Comparison of ENCODE assay signal across 1 cellular context in the genomic region with DNA sequence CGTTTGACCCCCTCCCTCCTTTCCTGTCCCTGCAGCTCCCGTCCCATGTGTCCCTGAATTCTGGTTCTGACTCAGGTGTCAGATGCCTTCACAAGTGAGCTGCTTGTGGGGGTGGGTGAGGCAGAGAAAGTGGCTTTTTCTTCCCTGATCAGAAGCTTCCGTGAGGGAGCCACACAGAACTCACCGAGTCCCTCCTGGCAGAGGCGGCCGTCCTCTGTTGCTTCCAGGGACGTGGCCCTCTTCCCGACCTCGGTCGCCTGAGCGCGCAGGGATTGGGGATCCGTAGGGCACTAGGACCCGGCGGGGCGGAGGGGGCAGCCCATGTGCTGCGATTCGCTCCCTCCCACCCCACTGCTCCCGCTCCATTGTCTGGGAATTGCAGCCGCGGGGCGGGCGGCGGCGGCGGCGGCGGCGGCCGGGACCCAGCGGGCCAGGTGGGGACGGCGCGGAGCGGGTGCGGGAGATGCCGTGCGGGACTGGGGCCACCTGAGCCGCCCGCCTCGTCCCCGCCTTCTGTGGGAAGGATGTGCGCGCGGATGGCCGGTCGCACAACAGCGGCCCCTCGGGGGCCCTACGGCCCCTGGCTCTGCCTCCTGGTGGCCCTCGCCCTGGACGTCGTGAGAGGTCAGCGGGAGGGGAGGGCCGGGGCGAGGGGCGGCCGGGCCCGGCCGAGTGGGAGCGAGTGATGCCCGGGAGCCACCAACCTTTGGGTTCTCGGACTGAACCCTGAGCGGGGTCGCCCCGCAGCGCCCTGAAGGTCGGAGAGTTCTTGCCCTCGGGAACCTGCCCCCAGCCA.
TF ChIP-seq lines count a peak whose summit lies in the region.

A gene with protein sequence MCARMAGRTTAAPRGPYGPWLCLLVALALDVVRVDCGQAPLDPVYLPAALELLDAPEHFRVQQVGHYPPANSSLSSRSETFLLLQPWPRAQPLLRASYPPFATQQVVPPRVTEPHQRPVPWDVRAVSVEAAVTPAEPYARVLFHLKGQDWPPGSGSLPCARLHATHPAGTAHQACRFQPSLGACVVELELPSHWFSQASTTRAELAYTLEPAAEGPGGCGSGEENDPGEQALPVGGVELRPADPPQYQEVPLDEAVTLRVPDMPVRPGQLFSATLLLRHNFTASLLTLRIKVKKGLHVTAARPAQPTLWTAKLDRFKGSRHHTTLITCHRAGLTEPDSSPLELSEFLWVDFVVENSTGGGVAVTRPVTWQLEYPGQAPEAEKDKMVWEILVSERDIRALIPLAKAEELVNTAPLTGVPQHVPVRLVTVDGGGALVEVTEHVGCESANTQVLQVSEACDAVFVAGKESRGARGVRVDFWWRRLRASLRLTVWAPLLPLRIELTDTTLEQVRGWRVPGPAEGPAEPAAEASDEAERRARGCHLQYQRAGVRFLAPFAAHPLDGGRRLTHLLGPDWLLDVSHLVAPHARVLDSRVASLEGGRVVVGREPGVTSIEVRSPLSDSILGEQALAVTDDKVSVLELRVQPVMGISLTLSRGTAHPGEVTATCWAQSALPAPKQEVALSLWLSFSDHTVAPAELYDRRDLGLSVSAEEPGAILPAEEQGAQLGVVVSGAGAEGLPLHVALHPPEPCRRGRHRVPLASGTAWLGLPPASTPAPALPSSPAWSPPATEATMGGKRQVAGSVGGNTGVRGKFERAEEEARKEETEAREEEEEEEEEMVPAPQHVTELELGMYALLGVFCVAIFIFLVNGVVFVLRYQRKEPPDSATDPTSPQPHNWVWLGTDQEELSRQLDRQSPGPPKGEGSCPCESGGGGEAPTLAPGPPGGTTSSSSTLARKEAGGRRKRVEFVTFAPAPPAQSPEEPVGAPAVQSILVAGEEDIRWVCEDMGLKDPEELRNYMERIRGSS (plus strand): TSS at position 351 of the 796 bp plus-strand sequence. CDS start 174 bp downstream, at position 525.

TF ChIP-seq in HepG2, 621 proteins besides CTCF, POLR2A, EP300 and RAD21 (continued from another document):
- TF ChIP-seq, protein P1, sequence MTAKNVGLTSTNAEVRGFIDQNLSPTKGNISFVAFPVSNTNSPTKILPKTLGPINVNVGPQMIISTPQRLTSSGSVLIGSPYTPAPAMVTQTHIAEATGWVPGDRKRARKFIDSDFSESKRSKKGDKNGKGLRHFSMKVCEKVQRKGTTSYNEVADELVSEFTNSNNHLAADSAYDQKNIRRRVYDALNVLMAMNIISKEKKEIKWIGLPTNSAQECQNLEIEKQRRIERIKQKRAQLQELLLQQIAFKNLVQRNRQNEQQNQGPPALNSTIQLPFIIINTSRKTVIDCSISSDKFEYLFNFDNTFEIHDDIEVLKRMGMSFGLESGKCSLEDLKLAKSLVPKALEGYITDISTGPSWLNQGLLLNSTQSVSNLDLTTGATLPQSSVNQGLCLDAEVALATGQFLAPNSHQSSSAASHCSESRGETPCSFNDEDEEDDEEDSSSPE (CRISPR knock-in tag; IDR thresholded peaks at IDR 0.05), result peak; percentile 84
- TF ChIP-seq HIVEP1 (CRISPR knock-in tag; IDR thresholded peaks at IDR 0.05), result peak; percentile 10; the same call in 1 of the 2 replicates
- 0 out of 2 replicates have a peak, but pooled peaks have one; percentile 31 for TF ChIP-seq FOXO1 (CRISPR knock-in tag; IDR thresholded peaks at IDR 0.05)
- TF ChIP-seq ETV6 (CRISPR knock-in tag; conservative IDR thresholded peaks at IDR 0.05), result peak; percentile 76
- TF ChIP-seq ZNF124 (CRISPR knock-in tag; IDR thresholded peaks at IDR 0.05), result peak; percentile 69; the same call in 1 of the 2 replicates
- no peak for TF ChIP-seq ZNF367 (CRISPR knock-in tag; IDR thresholded peaks at IDR 0.05; ENCODE audit: borderline replicate concordance)
- TF ChIP-seq, protein P2, sequence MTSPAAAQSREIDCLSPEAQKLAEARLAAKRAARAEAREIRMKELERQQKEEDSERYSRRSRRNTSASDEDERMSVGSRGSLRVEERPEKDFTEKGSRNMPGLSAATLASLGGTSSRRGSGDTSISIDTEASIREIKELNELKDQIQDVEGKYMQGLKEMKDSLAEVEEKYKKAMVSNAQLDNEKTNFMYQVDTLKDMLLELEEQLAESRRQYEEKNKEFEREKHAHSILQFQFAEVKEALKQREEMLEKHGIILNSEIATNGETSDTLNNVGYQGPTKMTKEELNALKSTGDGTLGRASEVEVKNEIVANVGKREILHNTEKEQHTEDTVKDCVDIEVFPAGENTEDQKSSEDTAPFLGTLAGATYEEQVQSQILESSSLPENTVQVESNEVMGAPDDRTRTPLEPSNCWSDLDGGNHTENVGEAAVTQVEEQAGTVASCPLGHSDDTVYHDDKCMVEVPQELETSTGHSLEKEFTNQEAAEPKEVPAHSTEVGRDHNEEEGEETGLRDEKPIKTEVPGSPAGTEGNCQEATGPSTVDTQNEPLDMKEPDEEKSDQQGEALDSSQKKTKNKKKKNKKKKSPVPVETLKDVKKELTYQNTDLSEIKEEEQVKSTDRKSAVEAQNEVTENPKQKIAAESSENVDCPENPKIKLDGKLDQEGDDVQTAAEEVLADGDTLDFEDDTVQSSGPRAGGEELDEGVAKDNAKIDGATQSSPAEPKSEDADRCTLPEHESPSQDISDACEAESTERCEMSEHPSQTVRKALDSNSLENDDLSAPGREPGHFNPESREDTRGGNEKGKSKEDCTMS (CRISPR knock-in tag; conservative IDR thresholded peaks at IDR 0.05), result no peak
- TF ChIP-seq CC2D1A (CRISPR knock-in tag; IDR thresholded peaks at IDR 0.05), result no peak
- peak; percentile 59; the same call in 1 of the 2 replicates for TF ChIP-seq TARDBP (CRISPR knock-in tag; IDR thresholded peaks at IDR 0.05)
- TF ChIP-seq, protein P3, sequence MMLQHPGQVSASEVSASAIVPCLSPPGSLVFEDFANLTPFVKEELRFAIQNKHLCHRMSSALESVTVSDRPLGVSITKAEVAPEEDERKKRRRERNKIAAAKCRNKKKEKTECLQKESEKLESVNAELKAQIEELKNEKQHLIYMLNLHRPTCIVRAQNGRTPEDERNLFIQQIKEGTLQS (CRISPR knock-in tag; IDR thresholded peaks at IDR 0.05), result no peak
- TF ChIP-seq KLF16 (CRISPR knock-in tag; IDR thresholded peaks at IDR 0.05), result no peak
- TF ChIP-seq, protein P4, sequence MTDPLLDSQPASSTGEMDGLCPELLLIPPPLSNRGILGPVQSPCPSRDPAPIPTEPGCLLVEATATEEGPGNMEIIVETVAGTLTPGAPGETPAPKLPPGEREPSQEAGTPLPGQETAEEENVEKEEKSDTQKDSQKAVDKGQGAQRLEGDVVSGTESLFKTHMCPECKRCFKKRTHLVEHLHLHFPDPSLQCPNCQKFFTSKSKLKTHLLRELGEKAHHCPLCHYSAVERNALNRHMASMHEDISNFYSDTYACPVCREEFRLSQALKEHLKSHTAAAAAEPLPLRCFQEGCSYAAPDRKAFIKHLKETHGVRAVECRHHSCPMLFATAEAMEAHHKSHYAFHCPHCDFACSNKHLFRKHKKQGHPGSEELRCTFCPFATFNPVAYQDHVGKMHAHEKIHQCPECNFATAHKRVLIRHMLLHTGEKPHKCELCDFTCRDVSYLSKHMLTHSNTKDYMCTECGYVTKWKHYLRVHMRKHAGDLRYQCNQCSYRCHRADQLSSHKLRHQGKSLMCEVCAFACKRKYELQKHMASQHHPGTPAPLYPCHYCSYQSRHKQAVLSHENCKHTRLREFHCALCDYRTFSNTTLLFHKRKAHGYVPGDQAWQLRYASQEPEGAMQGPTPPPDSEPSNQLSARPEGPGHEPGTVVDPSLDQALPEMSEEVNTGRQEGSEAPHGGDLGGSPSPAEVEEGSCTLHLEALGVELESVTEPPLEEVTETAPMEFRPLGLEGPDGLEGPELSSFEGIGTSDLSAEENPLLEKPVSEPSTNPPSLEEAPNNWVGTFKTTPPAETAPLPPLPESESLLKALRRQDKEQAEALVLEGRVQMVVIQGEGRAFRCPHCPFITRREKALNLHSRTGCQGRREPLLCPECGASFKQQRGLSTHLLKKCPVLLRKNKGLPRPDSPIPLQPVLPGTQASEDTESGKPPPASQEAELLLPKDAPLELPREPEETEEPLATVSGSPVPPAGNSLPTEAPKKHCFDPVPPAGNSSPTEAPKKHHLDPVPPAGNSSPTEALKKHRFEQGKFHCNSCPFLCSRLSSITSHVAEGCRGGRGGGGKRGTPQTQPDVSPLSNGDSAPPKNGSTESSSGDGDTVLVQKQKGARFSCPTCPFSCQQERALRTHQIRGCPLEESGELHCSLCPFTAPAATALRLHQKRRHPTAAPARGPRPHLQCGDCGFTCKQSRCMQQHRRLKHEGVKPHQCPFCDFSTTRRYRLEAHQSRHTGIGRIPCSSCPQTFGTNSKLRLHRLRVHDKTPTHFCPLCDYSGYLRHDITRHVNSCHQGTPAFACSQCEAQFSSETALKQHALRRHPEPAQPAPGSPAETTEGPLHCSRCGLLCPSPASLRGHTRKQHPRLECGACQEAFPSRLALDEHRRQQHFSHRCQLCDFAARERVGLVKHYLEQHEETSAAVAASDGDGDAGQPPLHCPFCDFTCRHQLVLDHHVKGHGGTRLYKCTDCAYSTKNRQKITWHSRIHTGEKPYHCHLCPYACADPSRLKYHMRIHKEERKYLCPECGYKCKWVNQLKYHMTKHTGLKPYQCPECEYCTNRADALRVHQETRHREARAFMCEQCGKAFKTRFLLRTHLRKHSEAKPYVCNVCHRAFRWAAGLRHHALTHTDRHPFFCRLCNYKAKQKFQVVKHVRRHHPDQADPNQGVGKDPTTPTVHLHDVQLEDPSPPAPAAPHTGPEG (CRISPR knock-in tag; IDR thresholded peaks at IDR 0.05), result peak; percentile 40; the same call in 1 of the 2 replicates
- 0 out of 2 replicates have a peak, but pooled peaks have one; percentile 32 for TF ChIP-seq ZNF891 (CRISPR knock-in tag; IDR thresholded peaks at IDR 0.05)
- TF ChIP-seq SOX13 (IDR thresholded peaks at IDR 0.05), result no peak
- TF ChIP-seq SOX13 (CRISPR knock-in tag; conservative IDR thresholded peaks at IDR 0.05 in 1 of 2, IDR thresholded peaks at IDR 0.05 in 1 of 2), result peak in 1 of 2 experiments; percentile 73; a peak in 2 of 4 replicates
- TF ChIP-seq HDAC1 (CRISPR knock-in tag; IDR thresholded peaks at IDR 0.05), result peak; percentile 50
- 0 out of 2 replicates have a peak, but pooled peaks have one; percentile 22 for TF ChIP-seq GPN1 (CRISPR knock-in tag; IDR thresholded peaks at IDR 0.05; ENCODE audit: borderline replicate concordance)
- TF ChIP-seq ZNF777 (CRISPR knock-in tag; IDR thresholded peaks at IDR 0.05), result peak; percentile 78
- TF ChIP-seq U2AF2 (IDR thresholded peaks at IDR 0.05; ENCODE audit: low read depth, low read length), result 0 out of 2 replicates have a peak, but pooled peaks have one; percentile 37
- peak; percentile 28; the same call in 1 of the 2 replicates for TF ChIP-seq ZNF225 (CRISPR knock-in tag; IDR thresholded peaks at IDR 0.05)
- TF ChIP-seq MED1 (CRISPR knock-in tag; IDR thresholded peaks at IDR 0.05), result 0 out of 2 replicates have a peak, but pooled peaks have one; percentile 47
- peak; percentile 80 for TF ChIP-seq ZSCAN31 (CRISPR knock-in tag; IDR thresholded peaks at IDR 0.05; ENCODE audit: low read depth)
- TF ChIP-seq REXO4 (CRISPR knock-in tag; IDR thresholded peaks at IDR 0.05; ENCODE audit: borderline replicate concordance), result no peak
- TF ChIP-seq MED13 (CRISPR knock-in tag; IDR thresholded peaks at IDR 0.05), result no peak
- TF ChIP-seq ZNF263 (CRISPR knock-in tag; IDR thresholded peaks at IDR 0.05), result 0 out of 2 replicates have a peak, but pooled peaks have one; percentile 19
- no peak; the same call in 1 of the 2 replicates for TF ChIP-seq DR1 (CRISPR knock-in tag; IDR thresholded peaks at IDR 0.05)
- TF ChIP-seq ERF (CRISPR knock-in tag; IDR thresholded peaks at IDR 0.05), result peak; percentile 42; the same call in 1 of the 2 replicates
- peak; percentile 61; the same call in 1 of the 2 replicates for TF ChIP-seq REPIN1 (CRISPR knock-in tag; IDR thresholded peaks at IDR 0.05; ENCODE audit: borderline replicate concordance, low read depth)
- peak; percentile 66 for TF ChIP-seq ZNF331 (CRISPR knock-in tag; IDR thresholded peaks at IDR 0.05)
- no peak for TF ChIP-seq CREM (IDR thresholded peaks at IDR 0.05)
- TF ChIP-seq CREM (CRISPR knock-in tag; IDR thresholded peaks at IDR 0.05), result no peak
- TF ChIP-seq TMF1 (CRISPR knock-in tag; IDR thresholded peaks at IDR 0.05; ENCODE audit: low read depth), result peak; percentile 83; the same call in 1 of the 2 replicates
- peak; percentile 72 for TF ChIP-seq HNRNPLL (IDR thresholded peaks at IDR 0.05; ENCODE audit: low read depth, low read length, poor library complexity, severe bottlenecking)
